In genomic region chr7:127652333-127653248, GRCh38 we compare ENCODE assay signal across 9 cellular contexts. TPM values are rescaled to one million over a fixed set of nuclear protein-coding genes. Genes with fewer than 3 reads are reported as not detected.
DNase-seq lines count a peak whose midpoint lies in the region; ATAC-seq and TF ChIP-seq lines count a peak whose summit lies in the region.
"Had no signal": no experiment of that assay in that cellular context is flagged by ENCODE, and none has a peak within 500 bp of the region (broad histone marks: within the 10 kb centered on the region; RNA-seq: fewer than 3 reads in every experiment).

No MANE protein-coding gene starts in this region.

- H3K4me2 ChIP-seq in SU-DHL-6 (ENCODE audit: low read depth, low read length, poor library complexity, severe bottlenecking) (peak overlapping the region; percentile 81), trophoblast cell (ENCODE audit: low read length) (peak overlapping the region; percentile 68)

- H3F3A ChIP-seq in SU-DHL-6 (ENCODE audit: insufficient read depth) = no peaks in the 10 kb centered on the region; the same call in 1 of the 2 replicates

- H3K9me3 ChIP-seq in SU-DHL-6 (ENCODE audit: insufficient read depth, low read length) (no peaks in the 10 kb centered on the region), esophagus squamous epithelium (no peaks in the 10 kb centered on the region), trophoblast cell (ENCODE audit: insufficient read depth, low read depth, low read length) (no peaks in the 10 kb centered on the region)

- no peak overlapping the region for H2BK12ac ChIP-seq in trophoblast cell (ENCODE audit: low read length)

- H3K9ac ChIP-seq in SU-DHL-6 (ENCODE audit: low read length) (peak overlapping the region; percentile 86), trophoblast cell (ENCODE audit: low read length) (peak overlapping the region; percentile 78)

- TF ChIP-seq CTCF in SU-DHL-6 (IDR thresholded peaks at IDR 0.05; ENCODE audit: insufficient read depth, low read length, poor library complexity, severe bottlenecking) = no peak
- no peak for TF ChIP-seq CTCF in esophagus squamous epithelium (IDR thresholded peaks at IDR 0.05)

- H3K4me3 ChIP-seq in SU-DHL-6 (ENCODE audit: insufficient read depth, low read length, poor library complexity, severe bottlenecking) = peak overlapping the region; percentile 86
- peak overlapping the region; percentile 85 to 98 (median 92) for H3K4me3 ChIP-seq in esophagus squamous epithelium
- peak overlapping the region; percentile 96 for H3K4me3 ChIP-seq in trophoblast cell (ENCODE audit: low read depth, low read length)

- H3K9me2 ChIP-seq in SU-DHL-6 (replicated peaks; ENCODE audit: insufficient read depth, low read length) = no peaks in the 10 kb centered on the region

- peaks cover 15% of the 10 kb centered on the region for H3K79me1 ChIP-seq in trophoblast cell (ENCODE audit: low read length)

- H3K23ac ChIP-seq in trophoblast cell (ENCODE audit: low read length) = no peak overlapping the region

- peak overlapping the region; percentile 82 for H4K91ac ChIP-seq in trophoblast cell (ENCODE audit: low read depth, low read length)

- peak overlapping the region; percentile 29 for H2AK5ac ChIP-seq in trophoblast cell (ENCODE audit: low read length)

- peak overlapping the region; percentile 69 for H2BK120ac ChIP-seq in trophoblast cell (ENCODE audit: insufficient read depth, low read length, poor library complexity)

- H4K12ac ChIP-seq in trophoblast cell (ENCODE audit: low read depth, low read length) = peak overlapping the region; percentile 20

- DNase-seq in NCI-H526 (lab: John Stamatoyannopoulos, UW) (peak; percentile 48 to 50), NCI-H526 treated with DMSO at 0.1 percent for 48 hours (lab: John Stamatoyannopoulos, UW) (no peak), esophagus squamous epithelium (lab: John Stamatoyannopoulos, UW) (no peak), trophoblast cell (peak in 1 of 2 donors; percentile 49), hippocampal formation (lab: John Stamatoyannopoulos, UW) (no peak), hepatic stellate cell (ENCODE audit: low spot score) (no peak)

- H3K27me3 ChIP-seq in SU-DHL-6 (ENCODE audit: low read length) (no peaks in the 10 kb centered on the region), esophagus squamous epithelium (no peaks in the 10 kb centered on the region), trophoblast cell (ENCODE audit: insufficient read depth, low read length) (no peaks in the 10 kb centered on the region)

- 0 to 1% methylated on average over 23 to 37 of the region's 38 CpGs for WGBS in esophagus squamous epithelium, 2 donors
- WGBS in trophoblast cell (ENCODE audit: extremely low coverage, insufficient coverage, insufficient read length) = no CpG with 5 or more reads among the region's 38 CpGs

- H2BK5ac ChIP-seq in trophoblast cell (ENCODE audit: low read depth, low read length, poor library complexity) = peak overlapping the region; percentile 68

- H4K8ac ChIP-seq in trophoblast cell (ENCODE audit: low read depth, low read length) = peak overlapping the region; percentile 82

- peak overlapping the region; percentile 64 for H3K18ac ChIP-seq in trophoblast cell (ENCODE audit: low read length)

- H3K79me2 ChIP-seq in SU-DHL-6 (ENCODE audit: insufficient read depth, low read length) (peaks cover 56% of the 10 kb centered on the region), trophoblast cell (ENCODE audit: control insufficient read depth, insufficient read depth, low read length, poor library complexity) (peaks cover 22% of the 10 kb centered on the region)

- H3K4me1 ChIP-seq in esophagus squamous epithelium (peaks cover 0 to 35% (median 27%) of the 10 kb centered on the region in 3 donors), trophoblast cell (ENCODE audit: control insufficient read depth in 1 of 2, insufficient read depth in 2 of 2, low read length in 2 of 2) (peaks cover 6 to 12% of the 10 kb centered on the region in 2 experiments)

- H3K27ac ChIP-seq in SU-DHL-6 (ENCODE audit: low read depth, low read length) (0 out of 2 replicates have a peak overlapping the region, but pooled peaks have one; percentile 9), esophagus squamous epithelium (peak overlapping the region; percentile 91 to 98 (median 94)), trophoblast cell (ENCODE audit: low read depth, low read length) (peak overlapping the region; percentile 59)

- H3K36me3 ChIP-seq in SU-DHL-6 (ENCODE audit: low read length) = no peaks in the 10 kb centered on the region
- peaks cover 0 to 9% (median 0%) of the 10 kb centered on the region in 3 donors for H3K36me3 ChIP-seq in esophagus squamous epithelium
- H3K36me3 ChIP-seq in trophoblast cell (ENCODE audit: control insufficient read depth in 1 of 2, insufficient read depth in 2 of 2, low read length in 2 of 2) = peaks cover 2 to 6% of the 10 kb centered on the region in 2 experiments

- H3K4ac ChIP-seq in trophoblast cell (ENCODE audit: low read depth, low read length) = peak overlapping the region; percentile 76

- ATAC-seq in HG02938 (IDR thresholded peaks at IDR 0.05; ENCODE audit: unreplicated experiment) = peak; percentile 22

- intact Hi-C loops in esophagus squamous epithelium (cut with DNase I) = no loop called here

- H4K20me1 ChIP-seq in SU-DHL-6 (ENCODE audit: low read depth, low read length) = peaks cover 12% of the 10 kb centered on the region; the same call in 1 of the 2 replicates

- TF ChIP-seq POLR2A in esophagus squamous epithelium (IDR thresholded peaks at IDR 0.05) = no peak

- H2AFZ ChIP-seq in SU-DHL-6 (ENCODE audit: low read depth, low read length, severe bottlenecking) = peak overlapping the region; percentile 45
- H2AFZ ChIP-seq in trophoblast cell (ENCODE audit: insufficient read depth, low read length, poor library complexity) = peak overlapping the region; percentile 78

- H3K14ac ChIP-seq in trophoblast cell (ENCODE audit: low read length) = peak overlapping the region; percentile 92

RNA-seq across cellular contexts. Expression of gene SND1, which starts 0.6 kb away (rescaled TPM):
- 10 to 100 TPM; 84.2 to 98.8 (median 93.4) TPM for total RNA-seq in esophagus squamous epithelium
- polyA plus RNA-seq in trophoblast cell (2013) = 183 TPM in 2 replicates

RNA-seq across cellular contexts. Expression of gene PAX4, which starts 34.6 kb away (rescaled TPM):
- total RNA-seq in esophagus squamous epithelium = not detected
- 0.03 TPM in 1 of 2 replicates, not detected in the other for polyA plus RNA-seq in trophoblast cell (2013)
- total RNA-seq: glomerular endothelial cell had no signal

RNA-seq across cellular contexts. Expression of gene FSCN3, which starts 59.1 kb away (rescaled TPM):
- total RNA-seq in esophagus squamous epithelium = 1 to 10 TPM in 3 of 4 donors, not detected in 1; 1.1 to 3.1 (median 2.9) TPM
- polyA plus RNA-seq in trophoblast cell (2013) = 1.7 and 1.9 TPM in 2 replicates

Comparison
In these comparisons a context has a peak if more than half of its experiments do, and no peak if none do; other contexts are left out.
1. DNase-seq: peak in NCI-H526 (2 of 2); none in NCI-H526 treated with DMSO at 0.1 percent for 48 hours (single experiment), esophagus squamous epithelium (single experiment), hippocampal formation (0 of 2) and hepatic stellate cell (single experiment).
2. H3K27ac ChIP-seq: peak in every context shown above with its lines; median percentile 94 in esophagus squamous epithelium; 59 in trophoblast cell; 9 in SU-DHL-6.
3. Peak in every context shown above with its lines, with median percentiles within 50 percentile points of each other: H3K4me3 ChIP-seq.